In the genomic region with DNA sequence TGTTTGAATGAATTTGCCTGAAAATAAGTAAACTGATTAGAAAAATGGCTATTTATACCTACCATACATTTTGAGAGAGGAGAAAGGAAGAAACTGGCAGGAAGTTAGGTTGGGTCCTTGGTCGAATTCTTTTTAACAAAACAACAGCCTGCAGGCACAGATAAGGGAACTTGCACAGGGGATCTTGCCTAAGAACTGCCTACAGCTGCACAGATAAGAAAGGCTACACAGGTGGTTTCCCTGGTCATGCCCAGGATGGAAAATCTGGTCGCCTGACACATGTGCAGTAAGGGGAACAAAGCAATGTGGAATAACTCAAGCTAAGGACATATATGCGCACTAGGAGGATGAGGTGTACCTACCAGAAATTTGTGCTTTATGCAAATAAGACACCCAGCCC, we compare ENCODE assay signal across 2 cellular contexts.
TF ChIP-seq lines count a peak whose summit lies in the region.

No MANE protein-coding gene starts in this region.

TF ChIP-seq in K562, 482 proteins besides CTCF, POLR2A, EP300 and RAD21 (continued from another document and continues in another):
- no peak for TF ChIP-seq PREB (CRISPR knock-in tag; IDR thresholded peaks at IDR 0.05)
- TF ChIP-seq MNT (conservative IDR thresholded peaks at IDR 0.05): no peak
- no peak for TF ChIP-seq PHB (CRISPR knock-in tag; IDR thresholded peaks at IDR 0.05)
- TF ChIP-seq DNMT1 (IDR thresholded peaks at IDR 0.05): no peak
- no peak for TF ChIP-seq HDAC6 (IDR thresholded peaks at IDR 0.05; ENCODE audit: low read depth, low read length)
- no peak for TF ChIP-seq MAFK (IDR thresholded peaks at IDR 0.05; ENCODE audit: low read length)
- no peak for TF ChIP-seq POLR2AphosphoS2 (IDR thresholded peaks at IDR 0.05; ENCODE audit: low read length)
- TF ChIP-seq HCFC1 (IDR thresholded peaks at IDR 0.05; ENCODE audit: low read depth, low read length): no peak
- no peak for TF ChIP-seq TGIF2 (CRISPR knock-in tag; IDR thresholded peaks at IDR 0.05)
- TF ChIP-seq FOXM1 (IDR thresholded peaks at IDR 0.05; ENCODE audit: low read depth): peak; percentile 48; the same call in 1 of the 2 replicates
- TF ChIP-seq FOXM1 (CRISPR knock-in tag; IDR thresholded peaks at IDR 0.05; ENCODE audit: low read depth): no peak
- peak; percentile 63; the same call in 1 of the 2 replicates for TF ChIP-seq DPF2 (IDR thresholded peaks at IDR 0.05)
- TF ChIP-seq ZNF3 (CRISPR knock-in tag; IDR thresholded peaks at IDR 0.05): no peak
- TF ChIP-seq, protein P1, sequence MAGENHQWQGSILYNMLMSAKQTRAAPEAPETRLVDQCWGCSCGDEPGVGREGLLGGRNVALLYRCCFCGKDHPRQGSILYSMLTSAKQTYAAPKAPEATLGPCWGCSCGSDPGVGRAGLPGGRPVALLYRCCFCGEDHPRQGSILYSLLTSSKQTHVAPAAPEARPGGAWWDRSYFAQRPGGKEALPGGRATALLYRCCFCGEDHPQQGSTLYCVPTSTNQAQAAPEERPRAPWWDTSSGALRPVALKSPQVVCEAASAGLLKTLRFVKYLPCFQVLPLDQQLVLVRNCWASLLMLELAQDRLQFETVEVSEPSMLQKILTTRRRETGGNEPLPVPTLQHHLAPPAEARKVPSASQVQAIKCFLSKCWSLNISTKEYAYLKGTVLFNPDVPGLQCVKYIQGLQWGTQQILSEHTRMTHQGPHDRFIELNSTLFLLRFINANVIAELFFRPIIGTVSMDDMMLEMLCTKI (IDR thresholded peaks at IDR 0.05; ENCODE audit: partially characterized antibody): no peak
- no peak for TF ChIP-seq CLOCK (CRISPR knock-in tag; IDR thresholded peaks at IDR 0.05; ENCODE audit: borderline replicate concordance)
- peak; percentile 68 for TF ChIP-seq CEBPB (tag; IDR thresholded peaks at IDR 0.05)
- 0 out of 2 replicates have a peak, but pooled peaks have one; percentile 17 for TF ChIP-seq CTBP1 (IDR thresholded peaks at IDR 0.05; ENCODE audit: borderline replicate concordance)
- peak; percentile 89 for TF ChIP-seq TAL1 (IDR thresholded peaks at IDR 0.05)
- no peak for TF ChIP-seq CCAR2 (IDR thresholded peaks at IDR 0.05; ENCODE audit: low read depth, low read length)
- no peak for TF ChIP-seq SLC30A9 (CRISPR knock-in tag; IDR thresholded peaks at IDR 0.05)
- no peak for TF ChIP-seq KLF10 (CRISPR knock-in tag; IDR thresholded peaks at IDR 0.05)
- TF ChIP-seq, protein P2, sequence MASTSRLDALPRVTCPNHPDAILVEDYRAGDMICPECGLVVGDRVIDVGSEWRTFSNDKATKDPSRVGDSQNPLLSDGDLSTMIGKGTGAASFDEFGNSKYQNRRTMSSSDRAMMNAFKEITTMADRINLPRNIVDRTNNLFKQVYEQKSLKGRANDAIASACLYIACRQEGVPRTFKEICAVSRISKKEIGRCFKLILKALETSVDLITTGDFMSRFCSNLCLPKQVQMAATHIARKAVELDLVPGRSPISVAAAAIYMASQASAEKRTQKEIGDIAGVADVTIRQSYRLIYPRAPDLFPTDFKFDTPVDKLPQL (IDR thresholded peaks at IDR 0.05; ENCODE audit: extremely low read depth, insufficient read length): no peak
- TF ChIP-seq SOX6 (IDR thresholded peaks at IDR 0.05): peak; percentile 76
- no peak for TF ChIP-seq NEUROD1 (IDR thresholded peaks at IDR 0.05; ENCODE audit: borderline replicate concordance, low read depth, low read length, partially characterized antibody)
- no peak for TF ChIP-seq MYBL2 (IDR thresholded peaks at IDR 0.05; ENCODE audit: low read depth)
- no peak for TF ChIP-seq MYBL2 (CRISPR knock-in tag; IDR thresholded peaks at IDR 0.05; ENCODE audit: borderline replicate concordance)
- TF ChIP-seq BHLHE40 (IDR thresholded peaks at IDR 0.05; ENCODE audit: low read length): 0 out of 2 replicates have a peak, but pooled peaks have one; percentile 45
- TF ChIP-seq ZNF311 (CRISPR knock-in tag; IDR thresholded peaks at IDR 0.05): no peak
- peak; percentile 65 for TF ChIP-seq PML (IDR thresholded peaks at IDR 0.05; ENCODE audit: low read length)
- TF ChIP-seq POLR2AphosphoS5 (IDR thresholded peaks at IDR 0.05; ENCODE audit: control insufficient read depth, insufficient read depth, low read depth, low read length): peak; percentile 79

TF ChIP-seq in SK-N-SH, 30 proteins besides CTCF, POLR2A, EP300 and RAD21 (continued from another document):
- TF ChIP-seq PBX3 (IDR thresholded peaks at IDR 0.05) (no peak), RFX5 (IDR thresholded peaks at IDR 0.05; ENCODE audit: low read length) (no peak), EZH2phosphoT487 (IDR thresholded peaks at IDR 0.05; ENCODE audit: borderline replicate concordance, low read depth) (no peak), NFIC (IDR thresholded peaks at IDR 0.05; ENCODE audit: borderline replicate concordance) (no peak), CHD2 (IDR thresholded peaks at IDR 0.05; ENCODE audit: low read length, partially characterized antibody) (no peak), RXRA (IDR thresholded peaks at IDR 0.05; ENCODE audit: borderline replicate concordance, low read depth) (no peak), SIN3A (IDR thresholded peaks at IDR 0.05; ENCODE audit: borderline replicate concordance, low read depth, low read length) (no peak), ELF1 (IDR thresholded peaks at IDR 0.05) (no peak), TAF1 (IDR thresholded peaks at IDR 0.05; ENCODE audit: borderline replicate concordance, low read depth, low read length) (no peak), TCF12 (IDR thresholded peaks at IDR 0.05) (no peak), NRF1 (IDR thresholded peaks at IDR 0.05; ENCODE audit: low read depth, low read length) (no peak), FOXM1 (IDR thresholded peaks at IDR 0.05; ENCODE audit: low read depth) (no peak), REST (IDR thresholded peaks at IDR 0.05; ENCODE audit: low read depth, low read length) (no peak), GABPA (IDR thresholded peaks at IDR 0.05; ENCODE audit: low read depth) (no peak)
- TF ChIP-seq, protein P3, sequence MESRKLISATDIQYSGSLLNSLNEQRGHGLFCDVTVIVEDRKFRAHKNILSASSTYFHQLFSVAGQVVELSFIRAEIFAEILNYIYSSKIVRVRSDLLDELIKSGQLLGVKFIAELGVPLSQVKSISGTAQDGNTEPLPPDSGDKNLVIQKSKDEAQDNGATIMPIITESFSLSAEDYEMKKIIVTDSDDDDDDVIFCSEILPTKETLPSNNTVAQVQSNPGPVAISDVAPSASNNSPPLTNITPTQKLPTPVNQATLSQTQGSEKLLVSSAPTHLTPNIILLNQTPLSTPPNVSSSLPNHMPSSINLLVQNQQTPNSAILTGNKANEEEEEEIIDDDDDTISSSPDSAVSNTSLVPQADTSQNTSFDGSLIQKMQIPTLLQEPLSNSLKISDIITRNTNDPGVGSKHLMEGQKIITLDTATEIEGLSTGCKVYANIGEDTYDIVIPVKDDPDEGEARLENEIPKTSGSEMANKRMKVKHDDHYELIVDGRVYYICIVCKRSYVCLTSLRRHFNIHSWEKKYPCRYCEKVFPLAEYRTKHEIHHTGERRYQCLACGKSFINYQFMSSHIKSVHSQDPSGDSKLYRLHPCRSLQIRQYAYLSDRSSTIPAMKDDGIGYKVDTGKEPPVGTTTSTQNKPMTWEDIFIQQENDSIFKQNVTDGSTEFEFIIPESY (IDR thresholded peaks at IDR 0.05; ENCODE audit: borderline replicate concordance, low read depth): no peak
- TF ChIP-seq, protein P4, sequence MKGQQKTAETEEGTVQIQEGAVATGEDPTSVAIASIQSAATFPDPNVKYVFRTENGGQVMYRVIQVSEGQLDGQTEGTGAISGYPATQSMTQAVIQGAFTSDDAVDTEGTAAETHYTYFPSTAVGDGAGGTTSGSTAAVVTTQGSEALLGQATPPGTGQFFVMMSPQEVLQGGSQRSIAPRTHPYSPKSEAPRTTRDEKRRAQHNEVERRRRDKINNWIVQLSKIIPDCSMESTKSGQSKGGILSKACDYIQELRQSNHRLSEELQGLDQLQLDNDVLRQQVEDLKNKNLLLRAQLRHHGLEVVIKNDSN (IDR thresholded peaks at IDR 0.05; ENCODE audit: borderline replicate concordance, low read depth): no peak
